Comparison of ENCODE assay signal across 23 cellular contexts in genomic region chr17:6305613-6306360, GRCh38.
DNase-seq lines count a peak whose midpoint lies in the region; ATAC-seq and TF ChIP-seq lines count a peak whose summit lies in the region.
"Had no signal": no experiment of that assay in that cellular context is flagged by ENCODE, and none has a peak within 500 bp of the region (broad histone marks: within the 10 kb centered on the region; RNA-seq: fewer than 3 reads in every experiment).

No MANE protein-coding gene starts in this region.

- in situ Hi-C loops in gastrocnemius medialis (cut with MboI; ENCODE audit: low sequenced_read_pairs in 4 of 4), result no loop called here

- no peaks in the 10 kb centered on the region for H3K9me2 ChIP-seq in PC-9 (ENCODE audit: insufficient read depth)

- ATAC-seq in gastrocnemius medialis (no peak), HG03095 (IDR thresholded peaks at IDR 0.05; ENCODE audit: unreplicated experiment) (no peak)
- ATAC-seq: activated CD4-positive, CD25-positive, alpha-beta regulatory T cell treated with anti-CD3 and anti-CD28 coated beads, Interleukin-2, amount 50 U/mL, for 24 hours; GM23338; left colon had no signal

- H3K79me2 ChIP-seq in PC-9 (ENCODE audit: low read depth), result no peaks in the 10 kb centered on the region

- H3F3A ChIP-seq in PC-9 (ENCODE audit: insufficient read depth, low read depth), result no peaks in the 10 kb centered on the region

- H3K4me2 ChIP-seq in PC-9, result no peak overlapping the region
- H3K4me2 ChIP-seq: GM23338, KMS-11 had no signal

- no peaks in the 10 kb centered on the region for H3K9me3 ChIP-seq in PC-9 (ENCODE audit: insufficient read depth, low read depth)
- no peaks in the 10 kb centered on the region for H3K9me3 ChIP-seq in gastrocnemius medialis
- H3K9me3 ChIP-seq: heart right ventricle, neutrophil, Peyer's patch had no signal

- H3K27me3 ChIP-seq in PC-9 (ENCODE audit: insufficient read depth, low read depth) (peaks cover 12% of the 10 kb centered on the region), gastrocnemius medialis (peaks cover 0 to 10% (median 4%) of the 10 kb centered on the region in 3 donors)
- H3K27me3 ChIP-seq: brain microvascular endothelial cell, Peyer's patch had no signal

- H3K36me3 ChIP-seq in PC-9 (ENCODE audit: low read depth) (no peaks in the 10 kb centered on the region), gastrocnemius medialis (no peaks in the 10 kb centered on the region)
- H3K36me3 ChIP-seq: brain microvascular endothelial cell, heart right ventricle, neutrophil, Peyer's patch had no signal

- intact Hi-C loops in PC-9 (cut with micrococcal nuclease; ENCODE audit: unreplicated experiment) (no loop called here), gastrocnemius medialis (cut with DNase I; ENCODE audit: low total_unique reads) (no loop called here)

- H3K27ac ChIP-seq in PC-9 (no peak overlapping the region), gastrocnemius medialis (no peak overlapping the region)
- H3K27ac ChIP-seq: brain microvascular endothelial cell, heart right ventricle, KMS-11, neutrophil, Peyer's patch had no signal

- no peak overlapping the region for H2AFZ ChIP-seq in PC-9
- H2AFZ ChIP-seq: GM23338 had no signal

- H3K4me3 ChIP-seq in PC-9 (no peak overlapping the region), gastrocnemius medialis (no peak overlapping the region)
- H3K4me3 ChIP-seq: GM23338, heart right ventricle, Peyer's patch had no signal

- no peak for TF ChIP-seq POLR2A in gastrocnemius medialis (IDR thresholded peaks at IDR 0.05)

- no TSS peak for BruUV-seq in PC-9 (replicated peaks; lab: Mats Ljungman, UMichigan)

- DNase-seq in COR-L47 (lab: John Stamatoyannopoulos, UW) (peak; percentile 84), NCI-H1105 (lab: John Stamatoyannopoulos, UW) (peak; percentile 45), NCI-H345 (lab: John Stamatoyannopoulos, UW) (peak; percentile 57), cerebellum (ENCODE audit: low spot score) (peak; percentile 81), globus pallidus (ENCODE audit: low spot score) (no peak), PC-9 (no peak), gastrocnemius medialis (no peak)
- DNase-seq: activated CD4-positive, alpha-beta memory T cell treated with anti-CD3 and anti-CD28 coated beads for 36 hours; activated gamma-delta T cell treated with Interleukin-2 at 50 U/mL for 16 hours; brain microvascular endothelial cell; effector CD8-positive, alpha-beta T cell; heart right ventricle; left colon; NCI-H1930; Peyer's patch; SIG-M5; T-helper 1 cell; trophoblast cell had no signal

- TF ChIP-seq CTCF in PC-9 (conservative IDR thresholded peaks at IDR 0.05), result no peak
- no peak for TF ChIP-seq CTCF in gastrocnemius medialis (IDR thresholded peaks at IDR 0.05 in 4 of 5, conservative IDR thresholded peaks at IDR 0.05 in 1 of 5)

- POLR2A ChIA-PET in PC-9 (lab: Charles Lee; ENCODE audit: unreplicated experiment), result no interaction called here

- H4K20me1 ChIP-seq in PC-9 (ENCODE audit: insufficient read depth), result no peaks in the 10 kb centered on the region

- CTCF ChIA-PET in PC-9 (lab: Charles Lee), result no interaction called here

- H3K4me1 ChIP-seq in PC-9 (replicated peaks; ENCODE audit: insufficient read depth) (no peaks in the 10 kb centered on the region), gastrocnemius medialis (no peaks in the 10 kb centered on the region)
- H3K4me1 ChIP-seq: heart right ventricle, Peyer's patch had no signal

Comparison
In these comparisons a context has a peak if more than half of its experiments do, and no peak if none do; other contexts are left out.
1. DNase-seq: peak in COR-L47 (single experiment), NCI-H1105 (single experiment), NCI-H345 (single experiment) and cerebellum (single experiment); none in globus pallidus (single experiment), PC-9 (0 of 2) and gastrocnemius medialis (0 of 2).